11 cellular contexts compared by ENCODE assay signal in genomic region chr3:117455782-117456181, GRCh38.
"Had no signal": no experiment of that assay in that cellular context is flagged by ENCODE, and none has a peak within 500 bp of the region (broad histone marks: within the 10 kb centered on the region; RNA-seq: fewer than 3 reads in every experiment).

No MANE protein-coding gene starts in this region.

- H2AFZ ChIP-seq: GM23248, GM23338 had no signal

- H3K4me2 ChIP-seq: GM23338 had no signal

- H3K4me1 Mint-ChIP-seq: GM23338, H9 had no signal

- H3K9ac ChIP-seq: GM23248 had no signal

- H3K27ac ChIP-seq: GM23248 had no signal

- H3K27ac Mint-ChIP-seq: GM23338, H9, HFFc6 had no signal

- H3K36me3 ChIP-seq: HAP-1 had no signal

- ATAC-seq: GM23338, HCT116 had no signal

- H3K4me1 ChIP-seq: HAP-1 had no signal

- H3K9me3 ChIP-seq: HAP-1 had no signal

- H3K4me3 Mint-ChIP-seq: GM23338, H9, HFFc6 had no signal

- H3K9me3 Mint-ChIP-seq: GM23338, H9 had no signal

- H3K4me3 ChIP-seq: GM23248, GM23338, HAP-1 had no signal

- FAIRE-seq: H1, H54 had no signal

- DNase-seq: GM23248, GOT3, H7, H9, HCEC 1CT, HFFc6 had no signal
